In genomic region chr2:232731470-232731869, GRCh38 we compare ENCODE assay signal across 23 cellular contexts. TPM values are rescaled to one million over a fixed set of nuclear protein-coding genes. Genes with fewer than 3 reads are reported as not detected.
DNase-seq lines count a peak whose midpoint lies in the region; ATAC-seq, FAIRE-seq and TF ChIP-seq lines count a peak whose summit lies in the region.
"Had no signal": no experiment of that assay in that cellular context is flagged by ENCODE, and none has a peak within 500 bp of the region (broad histone marks: within the 10 kb centered on the region; RNA-seq: fewer than 3 reads in every experiment).

No MANE protein-coding gene starts in this region.

- DNase-seq in NCI-H1694 treated with DMSO at 0.1 percent for 48 hours (lab: John Stamatoyannopoulos, UW) (peak; percentile 2), NCI-H1694 (lab: John Stamatoyannopoulos, UW) (no peak), M059J (ENCODE audit: low read depth) (peak; percentile 2), bronchial epithelial cell (ENCODE audit: low read depth) (peak; percentile 14), nephron progenitor cell (no peak), hippocampal formation (lab: John Stamatoyannopoulos, UW) (no peak), Ammon's horn (ENCODE audit: low spot score) (no peak)
- DNase-seq: aorta; effector CD8-positive, alpha-beta T cell; left ventricle myocardium superior; NCI-H1436 treated with DMSO at 0.1 percent for 48 hours; NCI-H2171 treated with DMSO at 0.1 percent for 48 hours; NCI-H748 treated with DMSO at 0.1 percent for 48 hours; right cardiac atrium; SHP77 treated with DMSO at 0.1 percent for 48 hours; substantia nigra; T-helper 1 cell had no signal

- H3K4me3 ChIP-seq in bronchial epithelial cell (ENCODE audit: low read depth, low read length) = no peak overlapping the region
- H3K4me3 ChIP-seq: BLaER1 treated with 17β-estradiol and CSF1 and Interleukin-3, amounts not matched to agents 10 nM and 100 nM; GM23338 had no signal

- H3K9me3 Mint-ChIP-seq in nephron progenitor cell = no peaks in the 10 kb centered on the region
- H3K9me3 Mint-ChIP-seq: GM23338 had no signal

- peaks cover 62% of the 10 kb centered on the region for H3K36me3 Mint-ChIP-seq in nephron progenitor cell (ENCODE audit: low read depth)

- no peak for TF ChIP-seq CTCF in bronchial epithelial cell (IDR thresholded peaks at IDR 0.05; ENCODE audit: insufficient read depth, low read length, severe bottlenecking)
- no peak for TF ChIP-seq CTCF in nephron progenitor cell (IDR thresholded peaks at IDR 0.05)

- no peak for FAIRE-seq in bronchial epithelial cell (lab: Jason Lieb, UNC)

- H3K4me1 Mint-ChIP-seq in nephron progenitor cell = no peaks in the 10 kb centered on the region
- H3K4me1 Mint-ChIP-seq: GM23338 had no signal

- peaks cover 5% of the 10 kb centered on the region for H3K36me3 ChIP-seq in bronchial epithelial cell (ENCODE audit: control insufficient read depth, insufficient read depth, low read length)

- H3K27me3 ChIP-seq in bronchial epithelial cell (ENCODE audit: control insufficient read depth, insufficient read depth, low read length) = no peaks in the 10 kb centered on the region
- H3K27me3 ChIP-seq: BLaER1 treated with 17β-estradiol and CSF1 and Interleukin-3, amounts not matched to agents 10 nM and 100 nM; esophagus muscularis mucosa had no signal

- peaks cover 2% of the 10 kb centered on the region for H3K27me3 Mint-ChIP-seq in nephron progenitor cell (ENCODE audit: low read depth, poor library complexity)

- no peak overlapping the region for H3K4me3 Mint-ChIP-seq in nephron progenitor cell
- H3K4me3 Mint-ChIP-seq: GM23338 had no signal

- H3K27ac Mint-ChIP-seq in nephron progenitor cell = peak overlapping the region; percentile 74
- H3K27ac Mint-ChIP-seq: GM23338 had no signal

- ATAC-seq in HG02840 (IDR thresholded peaks at IDR 0.05; ENCODE audit: low FRiP score, unreplicated experiment) = no peak
- ATAC-seq: GM23338, left ventricle myocardium superior, right cardiac atrium had no signal

RNA-seq across cellular contexts. Expression of gene GIGYF2, which starts 34.3 kb away (rescaled TPM):
- 38.4 and 45.6 TPM in 2 replicates for total RNA-seq in M059J (2014; rRNA removed; shearing (Covaris generic))
- total RNA-seq in bronchial epithelial cell = 44.0 and 57.0 TPM in 2 replicates

RNA-seq across cellular contexts. Expression of gene KCNJ13, which starts 44.9 kb away (rescaled TPM):
- total RNA-seq in M059J (2014; rRNA removed; shearing (Covaris generic)) = not detected in 2 replicates
- not detected in 2 replicates for total RNA-seq in bronchial epithelial cell
- total RNA-seq: aorta, chondrocyte, esophagus muscularis mucosa, G401, GM23338, left ventricle myocardium superior, right cardiac atrium had no signal

Comparison
In these comparisons a context has a peak if more than half of its experiments do, and no peak if none do; other contexts are left out.
1. DNase-seq: peak in NCI-H1694 treated with DMSO at 0.1 percent for 48 hours (single experiment), M059J (single experiment) and bronchial epithelial cell (single experiment); none in NCI-H1694 (single experiment), nephron progenitor cell (single experiment), hippocampal formation (0 of 2) and Ammon's horn (single experiment).